ENCODE assay signal across 1 cellular context in the genomic region with DNA sequence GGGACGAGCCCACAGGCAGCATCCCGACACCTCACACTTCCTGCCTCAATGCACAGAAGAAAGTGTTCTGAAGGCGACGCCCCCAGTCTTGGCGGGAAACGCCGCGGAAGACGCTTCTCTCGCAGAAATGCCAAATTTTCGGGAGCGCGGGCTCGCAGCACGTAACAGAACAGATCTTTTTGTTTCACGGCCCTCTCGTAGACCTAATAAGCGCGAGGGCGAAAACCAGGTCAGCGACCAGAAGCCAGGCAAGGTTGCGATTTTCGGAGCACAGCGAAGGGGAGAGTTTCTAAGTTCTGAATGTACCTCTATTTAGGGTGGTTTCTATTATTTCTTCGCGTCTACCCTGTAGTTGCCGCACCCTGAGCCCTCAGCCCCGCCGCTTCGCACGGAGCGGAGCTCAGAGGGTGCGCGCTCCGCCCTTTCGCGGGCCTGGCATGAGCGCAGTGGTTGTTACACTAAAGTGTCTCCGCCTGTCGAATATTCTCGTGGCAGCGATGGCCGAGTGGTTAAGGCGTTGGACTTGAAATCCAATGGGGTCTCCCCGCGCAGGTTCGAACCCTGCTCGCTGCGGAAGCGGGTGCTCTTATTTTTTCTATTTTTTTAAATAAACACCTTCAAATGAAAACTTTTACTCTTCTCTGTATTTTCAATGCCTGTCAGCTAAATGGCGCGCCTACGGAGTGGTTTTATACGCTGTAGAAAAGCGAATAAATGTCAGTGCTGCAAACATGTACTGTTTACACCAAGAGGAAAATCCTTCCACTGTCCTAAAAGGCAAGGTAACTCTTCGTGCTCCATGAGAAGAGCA.
TF ChIP-seq lines count a peak whose summit lies in the region.

No MANE protein-coding gene starts in this region.

TF ChIP-seq in HepG2, 621 proteins besides CTCF, POLR2A, EP300 and RAD21 (continued from another document):
- TF ChIP-seq FOXC1 (CRISPR knock-in tag; IDR thresholded peaks at IDR 0.05; ENCODE audit: borderline replicate concordance) (peak; percentile 78; the same call in 1 of the 2 replicates), SRSF9 (IDR thresholded peaks at IDR 0.05; ENCODE audit: borderline replicate concordance, insufficient read depth, low read depth, low read length, poor library complexity, severe bottlenecking) (no peak), STAG1 (CRISPR knock-in tag; IDR thresholded peaks at IDR 0.05) (no peak), ZMYM3 (CRISPR knock-in tag; IDR thresholded peaks at IDR 0.05) (peak; percentile 62; the same call in 1 of the 2 replicates), KDM1A (CRISPR knock-in tag; IDR thresholded peaks at IDR 0.05) (no peak), ZKSCAN8 (CRISPR knock-in tag; IDR thresholded peaks at IDR 0.05; ENCODE audit: borderline replicate concordance) (peak; percentile 61; the same call in 1 of the 2 replicates), RFXAP (CRISPR knock-in tag; IDR thresholded peaks at IDR 0.05; ENCODE audit: borderline replicate concordance) (peak; percentile 53; the same call in 1 of the 2 replicates)
- TF ChIP-seq, protein P1, sequence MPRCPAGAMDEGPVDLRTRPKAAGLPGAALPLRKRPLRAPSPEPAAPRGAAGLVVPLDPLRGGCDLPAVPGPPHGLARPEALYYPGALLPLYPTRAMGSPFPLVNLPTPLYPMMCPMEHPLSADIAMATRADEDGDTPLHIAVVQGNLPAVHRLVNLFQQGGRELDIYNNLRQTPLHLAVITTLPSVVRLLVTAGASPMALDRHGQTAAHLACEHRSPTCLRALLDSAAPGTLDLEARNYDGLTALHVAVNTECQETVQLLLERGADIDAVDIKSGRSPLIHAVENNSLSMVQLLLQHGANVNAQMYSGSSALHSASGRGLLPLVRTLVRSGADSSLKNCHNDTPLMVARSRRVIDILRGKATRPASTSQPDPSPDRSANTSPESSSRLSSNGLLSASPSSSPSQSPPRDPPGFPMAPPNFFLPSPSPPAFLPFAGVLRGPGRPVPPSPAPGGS (CRISPR knock-in tag; IDR thresholded peaks at IDR 0.05) = peak; percentile 31; the same call in 1 of the 2 replicates
